ENCODE assay signal across 20 cellular contexts in the genomic region with DNA sequence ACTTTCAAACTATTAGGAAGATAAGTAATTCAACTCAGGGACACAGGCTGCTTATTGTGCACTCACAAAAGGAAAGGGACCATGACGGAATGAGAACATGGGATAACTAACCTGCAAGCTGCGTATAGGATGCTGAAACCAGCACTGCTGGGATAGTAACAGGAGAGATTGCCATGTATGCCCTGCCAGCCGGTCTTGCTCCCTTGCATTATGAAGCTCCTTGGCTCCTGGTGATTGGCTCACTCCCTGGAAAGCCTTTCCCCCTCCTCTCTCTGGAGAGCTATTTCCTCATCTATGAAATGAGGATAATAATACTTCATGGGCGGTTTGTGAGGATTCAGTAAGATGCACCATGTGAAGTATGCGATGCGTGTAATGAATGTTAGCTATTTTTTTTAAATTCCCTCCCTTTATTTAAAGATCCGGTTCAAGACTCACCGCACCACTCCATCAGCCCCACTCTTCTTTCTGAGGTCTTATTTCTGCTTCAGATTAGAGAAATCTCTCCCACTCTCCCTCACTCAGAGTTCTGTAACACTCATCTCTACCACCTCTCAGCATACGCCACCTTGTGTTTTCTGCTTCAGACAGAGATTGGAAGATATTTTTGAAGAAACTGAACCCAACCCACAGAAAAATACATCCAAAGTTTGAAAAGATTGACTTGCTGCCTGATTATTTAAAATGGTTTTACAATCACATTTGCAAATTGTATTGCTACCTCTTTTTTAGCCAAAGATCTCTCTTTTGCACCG. TPM values are rescaled to one million over a fixed set of nuclear protein-coding genes. Genes with fewer than 3 reads are reported as not detected.
DNase-seq lines count a peak whose midpoint lies in the region; ATAC-seq and TF ChIP-seq lines count a peak whose summit lies in the region.
"Had no signal": no experiment of that assay in that cellular context is flagged by ENCODE, and none has a peak within 500 bp of the region (broad histone marks: within the 10 kb centered on the region; RNA-seq: fewer than 3 reads in every experiment).

No MANE protein-coding gene starts in this region.

- no peaks in the 10 kb centered on the region for H4K20me1 ChIP-seq in OCI-LY1 (ENCODE audit: insufficient read depth, low read length)
- H4K20me1 ChIP-seq in neural cell (ENCODE audit: insufficient read depth) = no peaks in the 10 kb centered on the region

- H3K4me2 ChIP-seq in OCI-LY1 (ENCODE audit: low read length) (no peak overlapping the region), neural cell (ENCODE audit: low read length) (no peak overlapping the region)

- DNase-seq in GM12865 (ENCODE audit: low read depth) = peak; percentile 14
- no peak for DNase-seq in epithelial cell of proximal tubule (ENCODE audit: low read depth)
- DNase-seq in midbrain (lab: John Stamatoyannopoulos, UW) = no peak
- no peak for DNase-seq in T-helper 1 cell
- no peak for DNase-seq in effector memory CD4-positive, alpha-beta T cell
- DNase-seq in stimulated activated effector memory CD8-positive, alpha-beta T cell treated with anti-CD3 and anti-CD28 coated beads, Interleukin-12 subunit alpha, Interleukin-12 subunit beta, amount 100 ng/mL, for 72 hours (ENCODE audit: low spot score in 2 of 2) = no peak
- DNase-seq: activated CD4-positive, alpha-beta T cell treated with anti-CD3 and anti-CD28 coated beads for 1 hour; activated CD8-positive, alpha-beta memory T cell treated with anti-CD3 and anti-CD28 coated beads, Interleukin-2, amount 50 U/mL, for 48 hours; CD4-positive, alpha-beta T cell; heart right ventricle; naive thymus-derived CD4-positive, alpha-beta T cell; NCI-H1048; Peyer's patch; right cardiac atrium; T-helper 17 cell; transverse colon had no signal

- no peaks in the 10 kb centered on the region for H3K9me3 Mint-ChIP-seq in stimulated activated effector memory CD8-positive, alpha-beta T cell treated with anti-CD3 and anti-CD28 coated beads, Interleukin-12 subunit alpha, Interleukin-12 subunit beta, amount 100 ng/mL, for 72 hours
- H3K9me3 Mint-ChIP-seq: activated naive CD4-positive, alpha-beta T cell treated with anti-CD3 and anti-CD28 coated beads, Interleukin-2, amount 50 U/mL, for 24 hours; CD4-positive, alpha-beta T cell; naive thymus-derived CD4-positive, alpha-beta T cell had no signal

- TF ChIP-seq CTCF in GM12865 (IDR thresholded peaks at IDR 0.05; ENCODE audit: insufficient read depth, low read depth, low read length, missing control alignments) = peak; percentile 12
- TF ChIP-seq CTCF in OCI-LY1 (IDR thresholded peaks at IDR 0.05; ENCODE audit: low read length) = peak; percentile 37; the same call in 1 of the 2 replicates
- peak; percentile 36 for TF ChIP-seq CTCF in epithelial cell of proximal tubule (conservative IDR thresholded peaks at IDR 0.05; ENCODE audit: low read depth, low read length)
- TF ChIP-seq CTCF in neural cell (IDR thresholded peaks at IDR 0.05; ENCODE audit: poor library complexity, severe bottlenecking) = peak; percentile 11

- no peak overlapping the region for H3K9ac ChIP-seq in OCI-LY1 (ENCODE audit: low read length)
- no peak overlapping the region for H3K9ac ChIP-seq in neural cell (ENCODE audit: low read length)

- H3K9me2 ChIP-seq in OCI-LY1 (ENCODE audit: low read depth, low read length) (no peaks in the 10 kb centered on the region), neural cell (ENCODE audit: insufficient read depth, low read length) (no peaks in the 10 kb centered on the region)

- no peaks in the 10 kb centered on the region for H3K9me3 ChIP-seq in OCI-LY1 (ENCODE audit: low read length)
- H3K9me3 ChIP-seq in neural cell (ENCODE audit: low read length) = no peaks in the 10 kb centered on the region
- H3K9me3 ChIP-seq in effector memory CD4-positive, alpha-beta T cell (ENCODE audit: control insufficient read depth, low read length) = no peaks in the 10 kb centered on the region
- H3K9me3 ChIP-seq: heart right ventricle, Peyer's patch, transverse colon had no signal

- H3K4me3 ChIP-seq in GM12865 (ENCODE audit: low read depth, low read length) (no peak overlapping the region), OCI-LY1 (ENCODE audit: low read depth, low read length, poor library complexity, severe bottlenecking) (no peak overlapping the region), epithelial cell of proximal tubule (ENCODE audit: low read depth, low read length) (no peak overlapping the region), neural cell (ENCODE audit: low read length) (no peak overlapping the region)
- H3K4me3 ChIP-seq in effector memory CD4-positive, alpha-beta T cell (ENCODE audit: insufficient read depth, low read depth, low read length, poor library complexity, severe bottlenecking) = no peak overlapping the region
- H3K4me3 ChIP-seq: cardiac muscle cell, heart right ventricle, Peyer's patch, transverse colon had no signal

- H3K36me3 ChIP-seq in OCI-LY1 (ENCODE audit: insufficient read depth, low read length) (peaks cover 32% of the 10 kb centered on the region), neural cell (ENCODE audit: insufficient read depth, low read length) (peaks cover 4% of the 10 kb centered on the region)
- peaks cover 5% of the 10 kb centered on the region for H3K36me3 ChIP-seq in effector memory CD4-positive, alpha-beta T cell (ENCODE audit: control insufficient read depth, insufficient read depth, low read length)

- no peaks in the 10 kb centered on the region for H3K4me1 ChIP-seq in OCI-LY1 (ENCODE audit: insufficient read depth, low read length, severe bottlenecking)
- H3K4me1 ChIP-seq in effector memory CD4-positive, alpha-beta T cell (ENCODE audit: control insufficient read depth, insufficient read depth, low read length, poor library complexity, severe bottlenecking) = no peaks in the 10 kb centered on the region
- H3K4me1 ChIP-seq: heart right ventricle, Peyer's patch, transverse colon had no signal

- no peak for TF ChIP-seq RAD21 in neural cell (conservative IDR thresholded peaks at IDR 0.05)

- no peak for TF ChIP-seq EP300 in neural cell (conservative IDR thresholded peaks at IDR 0.05; ENCODE audit: poor library complexity, severe bottlenecking)

- H3K27me3 ChIP-seq in OCI-LY1 (ENCODE audit: insufficient read depth, low read length) (no peaks in the 10 kb centered on the region), neural cell (ENCODE audit: insufficient read depth, low read depth, low read length) (no peaks in the 10 kb centered on the region)
- no peaks in the 10 kb centered on the region for H3K27me3 ChIP-seq in effector memory CD4-positive, alpha-beta T cell (replicated peaks; ENCODE audit: control insufficient read depth, insufficient read depth, low read length, poor library complexity, severe bottlenecking)
- H3K27me3 ChIP-seq: cardiac muscle cell, Peyer's patch, transverse colon had no signal

- no peak overlapping the region for H3K4me3 Mint-ChIP-seq in stimulated activated effector memory CD8-positive, alpha-beta T cell treated with anti-CD3 and anti-CD28 coated beads, Interleukin-12 subunit alpha, Interleukin-12 subunit beta, amount 100 ng/mL, for 72 hours
- H3K4me3 Mint-ChIP-seq: activated naive CD4-positive, alpha-beta T cell treated with anti-CD3 and anti-CD28 coated beads, Interleukin-2, amount 50 U/mL, for 24 hours; CD4-positive, alpha-beta T cell; naive thymus-derived CD4-positive, alpha-beta T cell; T-helper 17 cell had no signal

- ATAC-seq in stimulated activated effector memory CD8-positive, alpha-beta T cell treated with anti-CD3 and anti-CD28 coated beads, Interleukin-12 subunit alpha, Interleukin-12 subunit beta, amount 100 ng/mL, for 72 hours = no peak
- ATAC-seq: heart right ventricle; naive thymus-derived CD4-positive, alpha-beta T cell; right cardiac atrium; T-helper 17 cell had no signal

- H3K36me3 Mint-ChIP-seq in stimulated activated effector memory CD8-positive, alpha-beta T cell treated with anti-CD3 and anti-CD28 coated beads, Interleukin-12 subunit alpha, Interleukin-12 subunit beta, amount 100 ng/mL, for 72 hours = no peaks in the 10 kb centered on the region

- H2AFZ ChIP-seq in OCI-LY1 (ENCODE audit: low read length) (no peak overlapping the region), neural cell (ENCODE audit: low read depth, low read length) (no peak overlapping the region)

- H3K79me2 ChIP-seq in OCI-LY1 (ENCODE audit: insufficient read depth, low read length) (no peaks in the 10 kb centered on the region), neural cell (replicated peaks; ENCODE audit: insufficient read depth, low read length) (peaks cover 7% of the 10 kb centered on the region)

- no peaks in the 10 kb centered on the region for H3K4me1 Mint-ChIP-seq in stimulated activated effector memory CD8-positive, alpha-beta T cell treated with anti-CD3 and anti-CD28 coated beads, Interleukin-12 subunit alpha, Interleukin-12 subunit beta, amount 100 ng/mL, for 72 hours
- H3K4me1 Mint-ChIP-seq: activated naive CD4-positive, alpha-beta T cell treated with anti-CD3 and anti-CD28 coated beads, Interleukin-2, amount 50 U/mL, for 24 hours; T-helper 17 cell had no signal

- H3F3A ChIP-seq in OCI-LY1 (ENCODE audit: insufficient read depth, low read length) = no peaks in the 10 kb centered on the region
- H3F3A ChIP-seq in neural cell (ENCODE audit: insufficient read depth, low read length, poor library complexity, severe bottlenecking) = peaks cover 4% of the 10 kb centered on the region

- H3K27ac ChIP-seq in OCI-LY1 (ENCODE audit: low read depth, low read length, poor library complexity, severe bottlenecking) (no peak overlapping the region), neural cell (ENCODE audit: low read length) (no peak overlapping the region)
- no peak overlapping the region for H3K27ac ChIP-seq in effector memory CD4-positive, alpha-beta T cell (ENCODE audit: insufficient read depth, low read length, poor library complexity, severe bottlenecking)
- H3K27ac ChIP-seq: cardiac muscle cell, heart right ventricle, Peyer's patch, transverse colon had no signal

- no peak overlapping the region for H3K27ac Mint-ChIP-seq in stimulated activated effector memory CD8-positive, alpha-beta T cell treated with anti-CD3 and anti-CD28 coated beads, Interleukin-12 subunit alpha, Interleukin-12 subunit beta, amount 100 ng/mL, for 72 hours
- H3K27ac Mint-ChIP-seq: activated naive CD4-positive, alpha-beta T cell treated with anti-CD3 and anti-CD28 coated beads, Interleukin-2, amount 50 U/mL, for 24 hours; CD4-positive, alpha-beta T cell; T-helper 17 cell had no signal

RNA-seq across cellular contexts. Expression of a gene that starts 18.4 kb away (rescaled TPM):
- total RNA-seq in epithelial cell of proximal tubule = 96.7 and 237 TPM in 2 replicates
- 222 and 242 TPM in 2 replicates for polyA plus RNA-seq in neural cell
- 267 and 291 TPM in 2 replicates for polyA minus RNA-seq in neural cell

RNA-seq across cellular contexts. Expression of a gene that starts 33.0 kb away (rescaled TPM):
- 10.6 and 10.7 TPM in 2 replicates for total RNA-seq in epithelial cell of proximal tubule
- 623 and 678 TPM in 2 replicates for polyA plus RNA-seq in neural cell
- polyA minus RNA-seq in neural cell = 444 TPM in 2 replicates
- total RNA-seq: CD4-positive, alpha-beta T cell; naive thymus-derived CD4-positive, alpha-beta T cell; T-helper 17 cell had no signal
